1 cellular context compared by ENCODE assay signal in the genomic region with DNA sequence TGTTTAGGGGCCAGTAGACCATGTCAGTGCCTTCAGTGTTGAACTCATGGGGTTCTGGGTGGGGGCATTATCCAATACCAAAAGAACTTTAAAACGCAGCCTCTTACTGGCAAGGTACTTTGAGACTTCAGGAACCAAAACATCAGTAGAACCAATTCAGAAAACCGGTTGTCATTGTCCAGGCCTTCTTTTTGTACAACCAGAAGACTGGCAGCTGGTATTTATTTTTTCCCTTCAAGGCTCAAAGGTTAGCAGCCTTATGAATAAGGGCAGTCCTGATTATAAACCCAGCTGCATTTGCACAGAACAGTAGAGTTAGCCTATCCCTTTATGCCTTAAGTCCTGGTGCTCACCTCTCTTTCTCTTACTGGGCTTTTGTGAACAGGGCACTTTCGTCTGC.
TF ChIP-seq lines count a peak whose summit lies in the region.

No MANE protein-coding gene starts in this region.

TF ChIP-seq in GM23338, 12 proteins besides CTCF, POLR2A, EP300 and RAD21 (continued from another document):
- TF ChIP-seq, protein P1, sequence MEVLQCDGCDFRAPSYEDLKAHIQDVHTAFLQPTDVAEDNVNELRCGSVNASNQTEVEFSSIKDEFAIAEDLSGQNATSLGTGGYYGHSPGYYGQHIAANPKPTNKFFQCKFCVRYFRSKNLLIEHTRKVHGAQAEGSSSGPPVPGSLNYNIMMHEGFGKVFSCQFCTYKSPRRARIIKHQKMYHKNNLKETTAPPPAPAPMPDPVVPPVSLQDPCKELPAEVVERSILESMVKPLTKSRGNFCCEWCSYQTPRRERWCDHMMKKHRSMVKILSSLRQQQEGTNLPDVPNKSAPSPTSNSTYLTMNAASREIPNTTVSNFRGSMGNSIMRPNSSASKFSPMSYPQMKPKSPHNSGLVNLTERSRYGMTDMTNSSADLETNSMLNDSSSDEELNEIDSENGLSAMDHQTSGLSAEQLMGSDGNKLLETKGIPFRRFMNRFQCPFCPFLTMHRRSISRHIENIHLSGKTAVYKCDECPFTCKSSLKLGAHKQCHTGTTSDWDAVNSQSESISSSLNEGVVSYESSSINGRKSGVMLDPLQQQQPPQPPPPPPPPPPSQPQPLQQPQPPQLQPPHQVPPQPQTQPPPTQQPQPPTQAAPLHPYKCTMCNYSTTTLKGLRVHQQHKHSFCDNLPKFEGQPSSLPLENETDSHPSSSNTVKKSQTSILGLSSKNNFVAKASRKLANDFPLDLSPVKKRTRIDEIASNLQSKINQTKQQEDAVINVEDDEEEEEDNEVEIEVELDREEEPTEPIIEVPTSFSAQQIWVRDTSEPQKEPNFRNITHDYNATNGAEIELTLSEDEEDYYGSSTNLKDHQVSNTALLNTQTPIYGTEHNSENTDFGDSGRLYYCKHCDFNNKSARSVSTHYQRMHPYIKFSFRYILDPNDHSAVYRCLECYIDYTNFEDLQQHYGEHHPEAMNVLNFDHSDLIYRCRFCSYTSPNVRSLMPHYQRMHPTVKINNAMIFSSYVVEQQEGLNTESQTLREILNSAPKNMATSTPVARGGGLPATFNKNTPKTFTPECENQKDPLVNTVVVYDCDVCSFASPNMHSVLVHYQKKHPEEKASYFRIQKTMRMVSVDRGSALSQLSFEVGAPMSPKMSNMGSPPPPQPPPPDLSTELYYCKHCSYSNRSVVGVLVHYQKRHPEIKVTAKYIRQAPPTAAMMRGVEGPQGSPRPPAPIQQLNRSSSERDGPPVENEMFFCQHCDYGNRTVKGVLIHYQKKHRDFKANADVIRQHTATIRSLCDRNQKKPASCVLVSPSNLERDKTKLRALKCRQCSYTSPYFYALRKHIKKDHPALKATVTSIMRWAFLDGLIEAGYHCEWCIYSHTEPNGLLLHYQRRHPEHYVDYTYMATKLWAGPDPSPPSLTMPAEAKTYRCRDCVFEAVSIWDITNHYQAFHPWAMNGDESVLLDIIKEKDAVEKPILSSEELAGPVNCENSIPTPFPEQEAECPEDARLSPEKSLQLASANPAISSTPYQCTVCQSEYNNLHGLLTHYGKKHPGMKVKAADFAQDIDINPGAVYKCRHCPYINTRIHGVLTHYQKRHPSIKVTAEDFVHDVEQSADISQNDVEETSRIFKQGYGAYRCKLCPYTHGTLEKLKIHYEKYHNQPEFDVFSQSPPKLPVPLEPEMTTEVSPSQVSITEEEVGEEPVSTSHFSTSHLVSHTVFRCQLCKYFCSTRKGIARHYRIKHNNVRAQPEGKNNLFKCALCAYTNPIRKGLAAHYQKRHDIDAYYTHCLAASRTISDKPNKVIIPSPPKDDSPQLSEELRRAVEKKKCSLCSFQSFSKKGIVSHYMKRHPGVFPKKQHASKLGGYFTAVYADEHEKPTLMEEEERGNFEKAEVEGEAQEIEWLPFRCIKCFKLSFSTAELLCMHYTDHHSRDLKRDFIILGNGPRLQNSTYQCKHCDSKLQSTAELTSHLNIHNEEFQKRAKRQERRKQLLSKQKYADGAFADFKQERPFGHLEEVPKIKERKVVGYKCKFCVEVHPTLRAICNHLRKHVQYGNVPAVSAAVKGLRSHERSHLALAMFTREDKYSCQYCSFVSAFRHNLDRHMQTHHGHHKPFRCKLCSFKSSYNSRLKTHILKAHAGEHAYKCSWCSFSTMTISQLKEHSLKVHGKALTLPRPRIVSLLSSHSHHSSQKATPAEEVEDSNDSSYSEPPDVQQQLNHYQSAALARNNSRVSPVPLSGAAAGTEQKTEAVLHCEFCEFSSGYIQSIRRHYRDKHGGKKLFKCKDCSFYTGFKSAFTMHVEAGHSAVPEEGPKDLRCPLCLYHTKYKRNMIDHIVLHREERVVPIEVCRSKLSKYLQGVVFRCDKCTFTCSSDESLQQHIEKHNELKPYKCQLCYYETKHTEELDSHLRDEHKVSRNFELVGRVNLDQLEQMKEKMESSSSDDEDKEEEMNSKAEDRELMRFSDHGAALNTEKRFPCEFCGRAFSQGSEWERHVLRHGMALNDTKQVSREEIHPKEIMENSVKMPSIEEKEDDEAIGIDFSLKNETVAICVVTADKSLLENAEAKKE (CRISPR knock-in tag; IDR thresholded peaks at IDR 0.05) = no peak
